ENCODE assay signal across 8 cellular contexts in the genomic region with DNA sequence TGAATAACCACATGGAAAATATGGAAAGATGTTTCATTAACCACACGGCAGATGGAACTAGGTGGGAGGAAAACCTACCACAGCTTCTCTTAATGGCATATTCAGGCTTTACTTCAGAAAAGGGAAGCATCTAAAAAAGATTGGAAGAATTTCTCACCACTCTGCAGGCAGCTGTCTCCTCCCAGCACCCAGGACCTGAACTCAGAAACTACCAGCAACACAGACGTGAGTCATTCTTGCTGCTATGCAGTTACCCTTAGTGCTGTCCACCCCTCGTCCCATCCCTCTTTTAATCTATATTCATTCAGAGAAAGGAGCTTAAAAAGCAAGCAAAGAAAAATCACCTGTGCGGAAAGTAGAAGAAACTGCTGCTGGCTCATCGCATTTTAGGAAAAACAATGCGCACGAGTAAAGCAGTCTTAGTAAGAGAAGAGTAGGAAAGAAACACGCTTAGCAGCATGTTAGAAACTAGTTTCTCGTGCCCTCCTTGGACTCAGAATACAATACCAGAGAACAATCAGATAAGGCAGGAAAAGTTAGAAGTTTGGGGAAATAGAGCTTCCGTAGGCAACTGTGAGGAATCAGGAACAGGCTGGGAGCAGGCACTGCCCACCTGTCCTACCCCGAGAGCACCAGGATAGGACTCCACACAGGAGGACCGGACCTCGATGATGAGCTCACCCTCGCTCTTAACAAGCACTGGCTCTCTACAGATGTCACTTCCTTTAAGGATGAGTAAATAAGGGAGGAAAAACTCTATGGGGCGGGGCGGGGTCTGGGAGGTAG. TPM values are rescaled to one million over a fixed set of nuclear protein-coding genes. Genes with fewer than 3 reads are reported as not detected.
DNase-seq lines count a peak whose midpoint lies in the region; ATAC-seq and TF ChIP-seq lines count a peak whose summit lies in the region.

No MANE protein-coding gene starts in this region.

- peak overlapping the region; percentile 60 for H3K4me2 ChIP-seq in OCI-LY1 (ENCODE audit: low read length)

- peak; percentile 17 for ATAC-seq in GM21423 (IDR thresholded peaks at IDR 0.05; ENCODE audit: unreplicated experiment)
- ATAC-seq in HG02970 (IDR thresholded peaks at IDR 0.05; ENCODE audit: low FRiP score, unreplicated experiment): no peak
- no peak for ATAC-seq in HG02973 (IDR thresholded peaks at IDR 0.05; ENCODE audit: unreplicated experiment)
- ATAC-seq in GM21367 (IDR thresholded peaks at IDR 0.05; ENCODE audit: unreplicated experiment): no peak
- ATAC-seq in HG03457 (IDR thresholded peaks at IDR 0.05; ENCODE audit: unreplicated experiment): no peak

- no peak for TF ChIP-seq CTCF in OCI-LY1 (IDR thresholded peaks at IDR 0.05; ENCODE audit: low read length)

- peaks cover 0 to 8% (median 0%) of the 10 kb centered on the region in 3 donors for H3K36me3 Mint-ChIP-seq in CD8-positive, alpha-beta memory T cell

- H3K9me3 Mint-ChIP-seq in CD8-positive, alpha-beta memory T cell: no peaks in the 10 kb centered on the region

- H3K9ac ChIP-seq in OCI-LY1 (ENCODE audit: low read length) (peak overlapping the region; percentile 34; the same call in 1 of the 2 replicates), duodenal mucosa (ENCODE audit: low read depth in 1 of 2, low read length in 2 of 2) (peak overlapping the region; percentile 28 to 55)

- no peaks in the 10 kb centered on the region for H4K20me1 ChIP-seq in OCI-LY1 (ENCODE audit: insufficient read depth, low read length)

- H3K27me3 Mint-ChIP-seq in CD8-positive, alpha-beta memory T cell: no peaks in the 10 kb centered on the region

- peaks cover 27 to 42% (median 36%) of the 10 kb centered on the region in 3 donors for H3K4me1 Mint-ChIP-seq in CD8-positive, alpha-beta memory T cell

- no peaks in the 10 kb centered on the region for H3K36me3 ChIP-seq in CD8-positive, alpha-beta memory T cell (ENCODE audit: insufficient read depth, low read length)
- no peaks in the 10 kb centered on the region for H3K36me3 ChIP-seq in OCI-LY1 (ENCODE audit: insufficient read depth, low read length)
- no peaks in the 10 kb centered on the region for H3K36me3 ChIP-seq in duodenal mucosa (ENCODE audit: control insufficient read depth in 1 of 2, insufficient read depth in 2 of 2, low read length in 2 of 2)

- peak overlapping the region in 3 of 7 donors; percentile 14 to 31 (median 22) for H3K4me3 Mint-ChIP-seq in CD8-positive, alpha-beta memory T cell

- no peak overlapping the region for H3K27ac ChIP-seq in CD8-positive, alpha-beta memory T cell (ENCODE audit: low read depth, low read length)
- H3K27ac ChIP-seq in OCI-LY1 (ENCODE audit: low read depth, low read length, poor library complexity, severe bottlenecking): peak overlapping the region; percentile 90
- H3K27ac ChIP-seq in duodenal mucosa (ENCODE audit: low read depth, low read length): no peak overlapping the region

- POLR2A ChIA-PET in CD8-positive, alpha-beta memory T cell (lab: Charles Lee): interaction anchor here (0.6 to 2.8 kb wide), 3 partner anchors 36 to 272 kb away, joined by 3 to 14 read pairs (median 3); a partner anchor contains a TSS

- peaks cover 8% of the 10 kb centered on the region for H3F3A ChIP-seq in OCI-LY1 (ENCODE audit: insufficient read depth, low read length)

- peaks cover 20% of the 10 kb centered on the region for H3K4me1 ChIP-seq in CD8-positive, alpha-beta memory T cell (ENCODE audit: insufficient read depth, low read length)
- H3K4me1 ChIP-seq in OCI-LY1 (ENCODE audit: insufficient read depth, low read length, severe bottlenecking) (peaks cover 50% of the 10 kb centered on the region), duodenal mucosa (ENCODE audit: control insufficient read depth in 1 of 2, insufficient read depth in 2 of 2, low read length in 2 of 2) (peaks cover 13 to 20% of the 10 kb centered on the region in 2 donors)

- CTCF ChIA-PET in CD8-positive, alpha-beta memory T cell (lab: Charles Lee): interaction anchor here (0.7 to 3.7 kb wide), 11 partner anchors 16 to 382 kb away, joined by 3 to 30 read pairs (median 4); a partner anchor contains a TSS

- H3K79me2 ChIP-seq in OCI-LY1 (ENCODE audit: insufficient read depth, low read length): no peaks in the 10 kb centered on the region

- no peaks in the 10 kb centered on the region for H3K9me3 ChIP-seq in CD8-positive, alpha-beta memory T cell (ENCODE audit: low read length)
- H3K9me3 ChIP-seq in OCI-LY1 (ENCODE audit: low read length) (no peaks in the 10 kb centered on the region), duodenal mucosa (ENCODE audit: control insufficient read depth in 1 of 2, low read length in 2 of 2) (no peaks in the 10 kb centered on the region)

- DNase-seq in CD8-positive, alpha-beta memory T cell: no peak

- H2AFZ ChIP-seq in OCI-LY1 (ENCODE audit: low read length): peak overlapping the region; percentile 39; the same call in 1 of the 2 replicates

- H3K9me2 ChIP-seq in OCI-LY1 (ENCODE audit: low read depth, low read length): no peaks in the 10 kb centered on the region

- no peaks in the 10 kb centered on the region for H3K27me3 ChIP-seq in CD8-positive, alpha-beta memory T cell (ENCODE audit: insufficient read depth, low read length, poor library complexity, severe bottlenecking)
- H3K27me3 ChIP-seq in OCI-LY1 (ENCODE audit: insufficient read depth, low read length) (no peaks in the 10 kb centered on the region), duodenal mucosa (ENCODE audit: control insufficient read depth in 1 of 2, insufficient read depth in 2 of 2, low read length in 2 of 2) (no peaks in the 10 kb centered on the region)

- no peak overlapping the region for H3K4me3 ChIP-seq in CD8-positive, alpha-beta memory T cell (ENCODE audit: low read length)
- H3K4me3 ChIP-seq in OCI-LY1 (ENCODE audit: low read depth, low read length, poor library complexity, severe bottlenecking): peak overlapping the region; percentile 27
- H3K4me3 ChIP-seq in duodenal mucosa (ENCODE audit: low read depth in 1 of 2, low read length in 2 of 2): peak overlapping the region; percentile 13 to 58

- H3K27ac Mint-ChIP-seq in CD8-positive, alpha-beta memory T cell: peak overlapping the region; percentile 7 to 81 (median 45)

RNA-seq across cellular contexts. Expression of a gene that starts 48.1 kb away (rescaled TPM):
- total RNA-seq in CD8-positive, alpha-beta memory T cell: under 1 TPM; 0.04 to 0.07 TPM
- polyA plus RNA-seq in CD8-positive, alpha-beta memory T cell: not detected
